In the genomic region with DNA sequence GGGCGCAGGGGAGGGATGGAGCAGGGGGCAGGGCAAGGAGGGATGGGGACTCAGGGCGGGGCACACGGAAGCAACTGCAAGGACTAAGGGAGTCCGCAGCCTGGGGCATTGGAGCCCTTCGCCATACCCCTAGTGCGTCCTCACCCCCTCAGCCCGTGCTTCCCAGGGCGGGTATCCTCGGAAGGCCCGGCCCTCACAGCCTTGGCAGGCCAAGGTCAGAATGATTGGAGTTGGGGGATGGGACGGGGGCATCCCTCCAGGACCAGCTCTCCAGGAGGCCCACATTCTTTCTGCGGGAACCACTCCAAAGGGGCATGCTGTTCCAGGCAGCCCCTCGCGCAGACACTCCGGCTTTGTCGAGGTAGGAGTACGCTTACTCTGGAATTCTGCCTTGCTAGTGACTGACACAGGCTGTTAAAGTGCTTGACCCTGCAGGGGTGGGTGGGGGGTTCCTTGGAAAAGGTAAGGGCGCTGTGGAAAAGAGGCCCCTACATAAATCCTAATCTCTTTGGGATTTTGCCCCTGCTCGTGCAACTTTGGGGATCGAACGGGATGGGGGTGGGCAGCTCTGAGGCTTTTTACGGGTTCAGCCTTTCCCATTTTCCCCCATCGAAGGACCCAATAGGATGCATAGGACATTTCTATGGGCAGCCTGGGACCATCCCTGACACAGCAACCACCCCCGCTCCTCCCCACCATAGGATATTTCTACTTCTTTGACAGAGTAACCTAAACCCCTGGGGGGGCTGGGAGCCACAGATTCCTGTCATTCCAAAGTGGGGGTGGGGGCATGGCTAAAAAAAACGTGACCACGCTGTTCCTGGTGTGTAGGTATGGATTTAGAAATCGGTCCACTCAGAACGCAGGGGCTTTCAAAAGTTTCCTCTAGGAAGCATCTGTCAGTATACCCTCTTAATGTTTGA, we compare ENCODE assay signal across 8 cellular contexts. TPM values are rescaled to one million over a fixed set of nuclear protein-coding genes. Genes with fewer than 3 reads are reported as not detected.
DNase-seq lines count a peak whose midpoint lies in the region; ATAC-seq and TF ChIP-seq lines count a peak whose summit lies in the region.

No MANE protein-coding gene starts in this region.

- peak overlapping the region; percentile 97 for H3K4me3 ChIP-seq in skeletal muscle satellite cell (ENCODE audit: low read length)

- no peak for DNase-seq in glutamatergic neuron
- no peak for DNase-seq in NCI-H1048 (lab: John Stamatoyannopoulos, UW)
- DNase-seq in stimulated activated CD4-positive, alpha-beta T cell treated with anti-CD3 and anti-CD28 coated beads, Interleukin-4, amount 100 ng/mL, for 4 hours: no peak
- no peak for DNase-seq in NCI-H187 (lab: John Stamatoyannopoulos, UW)
- no peak for DNase-seq in stimulated activated CD4-positive, alpha-beta T cell treated with anti-CD3 and anti-CD28 coated beads, Interleukin-2, amount 100 ng/mL, for 24 hours

- peaks cover 4% of the 10 kb centered on the region for H3K27me3 Mint-ChIP-seq in glutamatergic neuron (ENCODE audit: unreplicated experiment)

- H3K4me3 Mint-ChIP-seq in glutamatergic neuron (ENCODE audit: unreplicated experiment): peak overlapping the region; percentile 83

- peaks cover 4% of the 10 kb centered on the region for H3K9me3 Mint-ChIP-seq in glutamatergic neuron (ENCODE audit: unreplicated experiment)

- H3K4me2 ChIP-seq in skeletal muscle satellite cell (ENCODE audit: low read length): peak overlapping the region; percentile 97

- H3K4me1 Mint-ChIP-seq in glutamatergic neuron (ENCODE audit: low read depth, unreplicated experiment): peaks cover 11% of the 10 kb centered on the region

- H3K36me3 ChIP-seq in skeletal muscle satellite cell (ENCODE audit: insufficient read depth, low read length): peaks cover 14% of the 10 kb centered on the region

- no peaks in the 10 kb centered on the region for H3K27me3 ChIP-seq in skeletal muscle satellite cell (ENCODE audit: control insufficient read depth, insufficient read depth, low read length)

- ATAC-seq in GM18870 (IDR thresholded peaks at IDR 0.05; ENCODE audit: unreplicated experiment): peak; percentile 4

- no peak for TF ChIP-seq CTCF in glutamatergic neuron (IDR thresholded peaks at IDR 0.05; ENCODE audit: partially characterized antibody, unreplicated experiment)

- peaks cover 23% of the 10 kb centered on the region for H3K4me1 ChIP-seq in skeletal muscle satellite cell (ENCODE audit: control insufficient read depth, insufficient read depth, low read length)

- no peaks in the 10 kb centered on the region for H3K9me3 ChIP-seq in skeletal muscle satellite cell (replicated peaks; ENCODE audit: low read length)

- no peaks in the 10 kb centered on the region for H3K36me3 Mint-ChIP-seq in glutamatergic neuron (ENCODE audit: unreplicated experiment)

- TF ChIP-seq POLR2A in Raji (IDR thresholded peaks at IDR 0.05; ENCODE audit: insufficient read depth, low read depth, low read length): peak; percentile 58; the same call in 1 of the 2 replicates

- peak overlapping the region; percentile 83 for H3K9ac ChIP-seq in skeletal muscle satellite cell (ENCODE audit: low read depth, low read length)

- H3K27ac Mint-ChIP-seq in glutamatergic neuron (ENCODE audit: unreplicated experiment): no peak overlapping the region

RNA-seq across cellular contexts. Expression of gene TRIM11, which starts 0.7 kb away (rescaled TPM):
- 41.0 TPM for total RNA-seq in glutamatergic neuron (ENCODE audit: unreplicated experiment)
- total RNA-seq in skeletal muscle satellite cell (2012; rRNA removed): 21.2 and 25.1 TPM in 2 replicates

RNA-seq across cellular contexts. Expression of gene TRIM17, which starts 9.3 kb away (rescaled TPM):
- not detected for total RNA-seq in glutamatergic neuron (ENCODE audit: unreplicated experiment)
- 0.22 TPM in 1 of 2 replicates, not detected in the other for total RNA-seq in skeletal muscle satellite cell (2012; rRNA removed)
